ENCODE assay signal across 8 cellular contexts in genomic region chr9:84261082-84261746, GRCh38.
A peak's percentile ranks its signal among the peaks of the same experiment; 100 is the strongest.
DNase-seq lines count a peak whose midpoint lies in the region; ATAC-seq and TF ChIP-seq lines count a peak whose summit lies in the region.

No MANE protein-coding gene starts in this region.

- DNase-seq in Calu3, result peak; percentile 80
- DNase-seq in MG63, result peak; percentile 67
- DNase-seq in RWPE2 (ENCODE audit: low spot score), result peak; percentile 66
- DNase-seq in activated naive CD4-positive, alpha-beta T cell treated with anti-CD3 and anti-CD28 coated beads, Interleukin-2, amount 50 U/mL, for 72 hours (ENCODE audit: low spot score in 2 of 2), result peak in 1 of 2 donors; percentile 59
- DNase-seq in head of caudate nucleus, result peak; percentile 74 to 93 (median 84)
- peak; percentile 84 for DNase-seq in ureter (ENCODE audit: low spot score)

- intact Hi-C loops in Calu3 (cut with micrococcal nuclease; ENCODE audit: unreplicated experiment) (loop anchor here (1.0 to 5.0 kb wide), 2 partner anchors 269 to 323 kb away; no protein-coding TSS in a partner anchor), head of caudate nucleus (cut with DNase I) (loop anchor here (5.0 kb wide), 1 partner anchor 324 kb away; no protein-coding TSS in a partner anchor)

- BruUV-seq in Calu3 (replicated peaks; lab: Mats Ljungman, UMichigan), result no TSS peak

- ATAC-seq in GM21576 (IDR thresholded peaks at IDR 0.05; ENCODE audit: unreplicated experiment) (peak; percentile 71), RWPE2 (ENCODE audit: low read depth) (peak; percentile 88)
- peak; percentile 74 to 85 for ATAC-seq in activated naive CD4-positive, alpha-beta T cell treated with anti-CD3 and anti-CD28 coated beads, Interleukin-2, amount 50 U/mL, for 72 hours

- CTCF ChIA-PET in Calu3 (lab: Charles Lee), result interaction anchor here (0.8 to 1.4 kb wide), 3 partner anchors 269 to 326 kb away, joined by 3 to 8 read pairs (median 5); no protein-coding TSS in a partner anchor

- H3K27me3 ChIP-seq in MG63 (no peaks in the 10 kb centered on the region), RWPE2 (ENCODE audit: insufficient read depth, poor library complexity, severe bottlenecking) (no peaks in the 10 kb centered on the region), parathyroid adenoma (ENCODE audit: control insufficient read depth, insufficient read depth, low read length) (no peaks in the 10 kb centered on the region)

- H3K4me3 ChIP-seq in MG63 (peak overlapping the region; percentile 16; the same call in 1 of the 2 replicates), RWPE2 (ENCODE audit: severe bottlenecking) (no peak overlapping the region), parathyroid adenoma (ENCODE audit: low read depth, low read length) (peak overlapping the region; percentile 33)

- H3K4me1 Mint-ChIP-seq in Calu3 (ENCODE audit: low read depth, unreplicated experiment), result no peaks in the 10 kb centered on the region

- no peak overlapping the region for H3K9ac ChIP-seq in parathyroid adenoma

- no peaks in the 10 kb centered on the region for H3K9me3 Mint-ChIP-seq in Calu3 (ENCODE audit: low read depth, unreplicated experiment)
- no peaks in the 10 kb centered on the region for H3K9me3 Mint-ChIP-seq in activated naive CD4-positive, alpha-beta T cell treated with anti-CD3 and anti-CD28 coated beads, Interleukin-2, amount 50 U/mL, for 72 hours

- H2AFZ ChIP-seq in parathyroid adenoma, result no peak overlapping the region

- H3K27ac ChIP-seq in RWPE2 (ENCODE audit: poor library complexity, severe bottlenecking) (peak overlapping the region; percentile 29), parathyroid adenoma (no peak overlapping the region)

- H3K4me1 ChIP-seq in RWPE2 (ENCODE audit: insufficient read depth, poor library complexity, severe bottlenecking), result no peaks in the 10 kb centered on the region
- H3K4me1 ChIP-seq in parathyroid adenoma, result no peaks in the 10 kb centered on the region

- no peak overlapping the region for H3K4me3 Mint-ChIP-seq in Calu3 (ENCODE audit: low read depth, unreplicated experiment)

- no peaks in the 10 kb centered on the region for H3K79me2 ChIP-seq in parathyroid adenoma

- TF ChIP-seq CTCF in Calu3 (IDR thresholded peaks at IDR 0.05; ENCODE audit: unreplicated experiment) (peak; percentile 62), RWPE2 (IDR thresholded peaks at IDR 0.05; ENCODE audit: poor library complexity, severe bottlenecking) (peak; percentile 95), parathyroid adenoma (IDR thresholded peaks at IDR 0.05) (peak; percentile 77)

- H3K36me3 ChIP-seq in MG63, result no peaks in the 10 kb centered on the region
- no peaks in the 10 kb centered on the region for H3K36me3 ChIP-seq in RWPE2 (ENCODE audit: low read depth)
- no peaks in the 10 kb centered on the region for H3K36me3 ChIP-seq in parathyroid adenoma (ENCODE audit: control insufficient read depth, insufficient read depth, low read length)

- H3K27me3 Mint-ChIP-seq in Calu3 (ENCODE audit: unreplicated experiment), result no peaks in the 10 kb centered on the region

- no peaks in the 10 kb centered on the region for H3K36me3 Mint-ChIP-seq in Calu3 (ENCODE audit: insufficient read depth, unreplicated experiment)
- H3K36me3 Mint-ChIP-seq in activated naive CD4-positive, alpha-beta T cell treated with anti-CD3 and anti-CD28 coated beads, Interleukin-2, amount 50 U/mL, for 72 hours, result no peaks in the 10 kb centered on the region

- no peak overlapping the region for H3K27ac Mint-ChIP-seq in Calu3 (ENCODE audit: unreplicated experiment)
- no peak overlapping the region for H3K27ac Mint-ChIP-seq in activated naive CD4-positive, alpha-beta T cell treated with anti-CD3 and anti-CD28 coated beads, Interleukin-2, amount 50 U/mL, for 72 hours

- H3K9me3 ChIP-seq in MG63 (no peaks in the 10 kb centered on the region), RWPE2 (ENCODE audit: severe bottlenecking) (no peaks in the 10 kb centered on the region), parathyroid adenoma (ENCODE audit: control insufficient read depth, low read length) (no peaks in the 10 kb centered on the region)

- peak overlapping the region; percentile 48 for H3K4me2 ChIP-seq in parathyroid adenoma (ENCODE audit: low read length)
